ENCODE assay signal across 22 cellular contexts in genomic region chr2:148998831-148999200, GRCh38. TPM values are rescaled to one million over a fixed set of nuclear protein-coding genes. Genes with fewer than 3 reads are reported as not detected.
DNase-seq lines count a peak whose midpoint lies in the region; ATAC-seq, FAIRE-seq and TF ChIP-seq lines count a peak whose summit lies in the region.
"Had no signal": no experiment of that assay in that cellular context is flagged by ENCODE, and none has a peak within 500 bp of the region (broad histone marks: within the 10 kb centered on the region; RNA-seq: fewer than 3 reads in every experiment).

No MANE protein-coding gene starts in this region.

- H3F3A ChIP-seq in GM23338 (replicated peaks; ENCODE audit: low read depth) = no peaks in the 10 kb centered on the region

- TF ChIP-seq EP300 in H1 (IDR thresholded peaks at IDR 0.05; ENCODE audit: borderline replicate concordance in 1 of 2, low read depth in 2 of 2, low read length in 2 of 2) = no peak

- H3K14ac ChIP-seq in H1 (ENCODE audit: insufficient read length) = no peak overlapping the region

- ATAC-seq in GM23338 (peak; percentile 46), WTC11 (peak; percentile 23), GM21576 (IDR thresholded peaks at IDR 0.05; ENCODE audit: unreplicated experiment) (no peak)
- ATAC-seq: CD8-positive, alpha-beta T cell had no signal

- H3K23me2 ChIP-seq in H1 (ENCODE audit: low read depth, low read length) = peaks cover 3% of the 10 kb centered on the region; the same call in 1 of the 2 replicates

- no peak overlapping the region for H3K4ac ChIP-seq in H1 (replicated peaks; ENCODE audit: insufficient read length, low read depth, low read length)

- 0 out of 2 replicates have a peak overlapping the region, but pooled peaks have one; percentile 28 for H3K4me3 ChIP-seq in GM23338
- peak overlapping the region in 1 of 4 experiments; percentile 46; a peak in 1 of 8 replicates for H3K4me3 ChIP-seq in H1 (ENCODE audit: extremely low read depth in 1 of 4, insufficient read depth in 2 of 4, low read depth in 3 of 4, low read length in 4 of 4)

- peak overlapping the region; percentile 55; the same call in 1 of the 2 replicates for H2BK12ac ChIP-seq in H1 (ENCODE audit: low read depth, low read length)

- H3K4me1 Mint-ChIP-seq in GM23338 (peaks cover 46% of the 10 kb centered on the region), WTC11 (peaks cover 47% of the 10 kb centered on the region), nephron progenitor cell (peaks cover 35% of the 10 kb centered on the region)
- H3K4me1 Mint-ChIP-seq: IgD-negative memory B cell had no signal

- H2AK5ac ChIP-seq in H1 (ENCODE audit: low read depth, low read length) = 0 out of 2 replicates have a peak overlapping the region, but pooled peaks have one; percentile 41

- H3K27ac Mint-ChIP-seq in GM23338 (peak overlapping the region; percentile 80; the same call in 1 of the 2 replicates), WTC11 (peak overlapping the region; percentile 87), nephron progenitor cell (no peak overlapping the region)
- H3K27ac Mint-ChIP-seq: CD8-positive, alpha-beta T cell; IgD-negative memory B cell had no signal

- H3K56ac ChIP-seq in H1 (replicated peaks; ENCODE audit: insufficient read length, low read depth, low read length) = no peak overlapping the region

- WGBS in H1 (ENCODE audit: extremely low coverage in 1 of 2, insufficient coverage in 1 of 2, insufficient read length in 1 of 2, insufficient replicate concordance in 2 of 2, low coverage in 1 of 2, low lambda C conversion rate in 2 of 2, missing lambda C conversion rate in 1 of 2), 2 experiments = 40% methylated on average over 3 of the region's 4 CpGs; no CpG with 5 or more reads in 1 of the 2 experiments

- peak overlapping the region; percentile 90 for H4K91ac ChIP-seq in H1 (replicated peaks; ENCODE audit: insufficient read length, low read length)

- peaks cover 23% of the 10 kb centered on the region for H3K9me3 Mint-ChIP-seq in GM23338
- peaks cover 23% of the 10 kb centered on the region for H3K9me3 Mint-ChIP-seq in WTC11
- peaks cover 16% of the 10 kb centered on the region for H3K9me3 Mint-ChIP-seq in nephron progenitor cell
- H3K9me3 Mint-ChIP-seq: CD8-positive, alpha-beta T cell; HFFc6; IgD-negative memory B cell had no signal

- no peaks in the 10 kb centered on the region for H3K79me1 ChIP-seq in H1 (ENCODE audit: low read depth, low read length)

- H3K27ac ChIP-seq in GM23338 (ENCODE audit: low read depth) (peak overlapping the region; percentile 80; the same call in 1 of the 2 replicates), H1 (ENCODE audit: low read depth, low read length) (no peak overlapping the region)
- H3K27ac ChIP-seq: HL-60 had no signal

- peak overlapping the region; percentile 33; the same call in 1 of the 2 replicates for H3K18ac ChIP-seq in H1 (ENCODE audit: extremely low read depth, low read length)

- H2AFZ ChIP-seq in GM23338 (no peak overlapping the region), H1 (ENCODE audit: low read length) (no peak overlapping the region)

- TF ChIP-seq RAD21 in H1 (IDR thresholded peaks at IDR 0.05 in 1 of 2, conservative IDR thresholded peaks at IDR 0.05 in 1 of 2; ENCODE audit: low read depth in 2 of 2, low read length in 2 of 2) = no peak

- H3K27me3 Mint-ChIP-seq in GM23338 (ENCODE audit: insufficient read depth, low read depth, poor library complexity) (peaks cover 7% of the 10 kb centered on the region), WTC11 (ENCODE audit: low read depth) (no peaks in the 10 kb centered on the region), nephron progenitor cell (ENCODE audit: low read depth, poor library complexity) (peaks cover 3% of the 10 kb centered on the region)
- H3K27me3 Mint-ChIP-seq: IgD-negative memory B cell had no signal

- no peak for DNase-seq in GM23338 (ENCODE audit: low spot score)
- DNase-seq in WTC11 (ENCODE audit: low spot score) = no peak
- DNase-seq in H1 (ENCODE audit: low read depth in 1 of 2, low spot score in 2 of 2) = no peak
- no peak for DNase-seq in nephron progenitor cell
- DNase-seq in SK-N-DZ (ENCODE audit: low spot score) = no peak
- DNase-seq in amniotic stem cell (lab: John Stamatoyannopoulos, UW) = no peak
- DNase-seq in NCI-H146 treated with DMSO at 0.1 percent for 48 hours (lab: John Stamatoyannopoulos, UW; ENCODE audit: unreplicated experiment) = no peak
- DNase-seq: AML-193; CD8-positive, alpha-beta T cell; H7; HFFc6; MV-4-11; OCI-M1 had no signal

- H2BK5ac ChIP-seq in H1 (ENCODE audit: low read depth, low read length) = no peak overlapping the region

- H3K4me2 ChIP-seq in GM23338 (peak overlapping the region; percentile 66), H1 (ENCODE audit: insufficient read depth in 1 of 2, low read depth in 2 of 2, low read length in 2 of 2) (peak overlapping the region; percentile 63 to 70; a peak in 3 of 4 replicates)

- CTCF ChIA-PET in WTC11 (lab: Charles Lee) (no interaction called here), H1 (lab: Charles Lee; ENCODE audit: partially characterized antibody) (interaction anchor here (1.3 kb wide), 1 partner anchor 9 kb away, joined by 4 read pairs; no protein-coding TSS in a partner anchor)

- no peak for TF ChIP-seq POLR2A in H1 (IDR thresholded peaks at IDR 0.05; ENCODE audit: control extremely low read depth in 1 of 2, low read depth in 2 of 2, low read length in 2 of 2)

- H3K9ac ChIP-seq in H1 (replicated peaks in 1 of 4; ENCODE audit: extremely low read depth in 1 of 4, low read depth in 3 of 4, low read length in 3 of 4) = no peak overlapping the region

- no peak overlapping the region for H2BK15ac ChIP-seq in H1 (ENCODE audit: low read length)

- H3K23ac ChIP-seq in H1 (ENCODE audit: insufficient read length) = no peak overlapping the region

- H4K5ac ChIP-seq in H1 (ENCODE audit: insufficient read length, low read depth, low read length) = peak overlapping the region; percentile 37

- peaks cover 8% of the 10 kb centered on the region for H3K36me3 ChIP-seq in GM23338 (ENCODE audit: insufficient read depth)
- peaks cover 10 to 38% (median 23%) of the 10 kb centered on the region in 4 experiments for H3K36me3 ChIP-seq in H1 (ENCODE audit: control insufficient read depth in 2 of 4, insufficient read depth in 4 of 4, low read length in 3 of 4)

- FAIRE-seq in H1 (lab: Jason Lieb, UNC) = no peak
- FAIRE-seq: G401.6, GM12892, GM19239, RCC 7860 had no signal

- H3K36me3 Mint-ChIP-seq in GM23338 (ENCODE audit: low read depth) = peaks cover 64% of the 10 kb centered on the region
- H3K36me3 Mint-ChIP-seq in WTC11 = peaks cover 61% of the 10 kb centered on the region
- H3K36me3 Mint-ChIP-seq in nephron progenitor cell (ENCODE audit: low read depth) = peaks cover 45% of the 10 kb centered on the region

- H3K9me2 ChIP-seq in GM23338 (ENCODE audit: insufficient read depth) = 0 out of 2 replicates have a peak, but pooled peaks cover 2% of the 10 kb centered on the region

- no peak overlapping the region for H3K4me3 Mint-ChIP-seq in GM23338
- H3K4me3 Mint-ChIP-seq in WTC11 = peak overlapping the region; percentile 25; the same call in 1 of the 2 replicates
- H3K4me3 Mint-ChIP-seq in nephron progenitor cell = peak overlapping the region; percentile 31
- H3K4me3 Mint-ChIP-seq: CD8-positive, alpha-beta T cell; IgD-negative memory B cell had no signal

- H3K27me3 ChIP-seq in GM23338 (ENCODE audit: insufficient read depth) = no peaks in the 10 kb centered on the region
- H3K27me3 ChIP-seq in H1 (replicated peaks in 1 of 4; ENCODE audit: control insufficient read depth in 3 of 4, extremely low read depth in 1 of 4, insufficient read depth in 3 of 4, low read length in 3 of 4) = no peaks in the 10 kb centered on the region

- no peak for TF ChIP-seq CTCF in GM23338 (conservative IDR thresholded peaks at IDR 0.05; ENCODE audit: low read depth in 2 of 2)
- no peak for TF ChIP-seq CTCF in WTC11 (IDR thresholded peaks at IDR 0.05)
- no peak for TF ChIP-seq CTCF in H1 (IDR thresholded peaks at IDR 0.05; ENCODE audit: control extremely low read depth in 1 of 3, insufficient read depth in 1 of 3, low read depth in 1 of 3, low read length in 3 of 3)
- no peak for TF ChIP-seq CTCF in nephron progenitor cell (IDR thresholded peaks at IDR 0.05)

- H3K9me3 ChIP-seq in H1 (ENCODE audit: insufficient read depth in 2 of 2, low read depth in 1 of 2, low read length in 1 of 2) = peaks cover 5 to 15% of the 10 kb centered on the region in 2 experiments; a peak in 3 of 4 replicates

- H2BK20ac ChIP-seq in H1 (ENCODE audit: low read length) = peak overlapping the region; percentile 24; the same call in 1 of the 2 replicates

- H4K20me1 ChIP-seq in GM23338 (replicated peaks; ENCODE audit: insufficient read depth) (no peaks in the 10 kb centered on the region; the same call in 1 of the 2 replicates), H1 (replicated peaks in 1 of 2; ENCODE audit: control insufficient read depth in 1 of 2, insufficient read depth in 2 of 2, low read length in 2 of 2) (no peaks in the 10 kb centered on the region)

- POLR2A ChIA-PET in WTC11 (lab: Charles Lee) (no interaction called here), H1 (lab: Charles Lee; ENCODE audit: partially characterized antibody) (no interaction called here)

- no peak overlapping the region for H4K8ac ChIP-seq in H1 (ENCODE audit: extremely low read depth, insufficient read depth, low read length)

- H3K4me1 ChIP-seq in GM23338 (ENCODE audit: insufficient read depth) (peaks cover 30% of the 10 kb centered on the region), H1 (replicated peaks in 1 of 4; ENCODE audit: control insufficient read depth in 3 of 4, insufficient read depth in 4 of 4, low read length in 3 of 4) (peaks cover 6 to 26% (median 22%) of the 10 kb centered on the region in 4 experiments; a peak in 6 of 7 replicates)

- H2BK120ac ChIP-seq in H1 (replicated peaks; ENCODE audit: low read depth, low read length) = no peak overlapping the region

- no peaks in the 10 kb centered on the region for H3K79me2 ChIP-seq in GM23338 (replicated peaks; ENCODE audit: insufficient read depth)
- no peaks in the 10 kb centered on the region for H3K79me2 ChIP-seq in H1 (ENCODE audit: control insufficient read depth in 1 of 2, insufficient read depth in 2 of 2, low read length in 2 of 2)

RNA-seq across cellular contexts. Expression of gene LYPD6B, which starts 39.7 kb away (rescaled TPM):
- 1.7 and 3.1 TPM in 2 replicates for total RNA-seq in GM23338 (2014; rRNA removed; shearing (Covaris generic))
- polyA plus RNA-seq in GM23338 (2016; fragmentation: Nextera tagmentation; extraction: Ambion mirVana) (3.4 and 3.6 TPM in 2 replicates), H1 (2011; rRNA removed) (2.5 and 3.5 TPM in 2 replicates)
- total RNA-seq in WTC11 (2021) = 1.6 to 1.9 TPM (median 1.8 TPM) in 3 replicates
- total RNA-seq in H1 (2021; fragmentation: NEBNext Ultra II Directional; extraction: Animal tissue kit (Norgen Biotek cat#: 25700)) = 2.2 and 3.0 TPM in 2 replicates
- 3.1 TPM for polyA plus RNA-seq in H1 (2011; cell fraction: cytosol; rRNA removed)
- polyA plus RNA-seq in H1 (2011; cell fraction: nucleus; rRNA removed) = 4.6 TPM
- 2.3 to 3.7 TPM (median 3.5 TPM) in 4 replicates for polyA plus RNA-seq in H1 (2012, experiment 1 of 2)
- polyA plus RNA-seq in H1 (2012, experiment 2 of 2) = 1.2 TPM
- 1.2 TPM for polyA plus RNA-seq in H1 (2013, experiment 1 of 2)
- 1.4 TPM for polyA plus RNA-seq in H1 (2013, experiment 2 of 2)
- polyA minus RNA-seq in H1 (2011; rRNA and poly(A)+ RNA removed) = 1.4 and 2.0 TPM in 2 replicates
- not detected for polyA minus RNA-seq in H1 (2011; cell fraction: cytosol; rRNA and poly(A)+ RNA removed)
- polyA minus RNA-seq in H1 (2011; cell fraction: nucleus; rRNA and poly(A)+ RNA removed) = 1.00 TPM
- 0.13 TPM in 1 of 2 replicates, not detected in the other for polyA plus RNA-seq in SK-N-DZ (2014; cell fraction: cytosol; rRNA removed)
- polyA plus RNA-seq in SK-N-DZ (2014; cell fraction: nucleus; rRNA removed) = 0.14 and 0.38 TPM in 2 replicates
- total RNA-seq: CD8-positive, alpha-beta T cell; Right ventricle myocardium inferior; SK-MEL-5 had no signal
